Comparison of ENCODE assay signal across 8 cellular contexts in the genomic region with DNA sequence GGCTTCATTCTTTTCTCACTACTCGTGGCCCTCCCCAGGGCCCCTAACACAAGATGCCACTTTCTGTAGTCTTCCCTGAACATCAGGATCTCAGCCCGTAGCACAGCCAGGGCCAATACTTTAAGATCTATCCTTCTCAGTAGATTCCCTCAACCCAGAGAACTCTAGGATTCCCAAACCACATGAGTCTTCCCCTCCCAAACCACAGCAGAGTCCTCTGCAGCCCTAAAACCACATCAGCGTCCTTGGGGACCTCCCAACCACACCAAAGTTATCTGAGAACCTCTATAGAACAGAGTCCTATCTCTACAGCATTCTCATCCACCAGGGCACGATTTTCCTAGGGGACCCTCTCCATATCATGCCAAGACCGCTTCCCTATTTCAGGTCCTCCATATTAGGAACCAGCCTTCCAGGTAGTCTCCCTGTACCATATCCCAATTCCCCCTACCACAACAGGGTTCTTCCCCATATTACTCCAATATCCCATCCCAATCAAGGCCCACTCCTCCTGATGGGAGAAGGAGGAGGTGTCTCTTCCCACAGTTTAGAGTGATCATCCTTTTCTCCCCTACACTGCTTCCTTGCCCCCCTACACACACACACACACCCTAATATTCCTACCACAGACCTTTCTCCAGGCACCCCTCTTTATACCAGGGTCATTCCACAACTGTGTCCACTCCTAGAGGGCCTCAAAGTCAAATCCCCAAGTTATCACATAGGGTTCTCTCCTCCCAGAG. TPM values are rescaled to one million over a fixed set of nuclear protein-coding genes. Genes with fewer than 3 reads are reported as not detected.
DNase-seq lines count a peak whose midpoint lies in the region; ATAC-seq, FAIRE-seq and TF ChIP-seq lines count a peak whose summit lies in the region.

No MANE protein-coding gene starts in this region.

- 88% methylated on average over 5 of the region's 5 CpGs for WGBS in A549 (ENCODE audit: missing lambda C conversion rate)

- POLR2A ChIA-PET in A549 (lab: Yijun Ruan, JAX): interaction anchor here (1.5 kb wide), 1 partner anchor 8 kb away, joined by 5 read pairs; no protein-coding TSS in a partner anchor

- TF ChIP-seq EP300 in A549 (IDR thresholded peaks at IDR 0.05): no peak

- CTCF ChIA-PET in A549 (lab: Yijun Ruan, JAX): interaction anchor here (1.4 to 2.1 kb wide), 4 partner anchors 12 to 138 kb away, joined by 3 to 42 read pairs (median 14); partner anchors contain the start of genes FBL and PSMC4

- no peak for DNase-seq in A549 (ENCODE audit: low read depth in 1 of 2, low spot score in 1 of 2)
- DNase-seq in NCI-H69 (lab: John Stamatoyannopoulos, UW): no peak
- no peak for DNase-seq in NCI-H748 (lab: John Stamatoyannopoulos, UW; ENCODE audit: unreplicated experiment)
- no peak for DNase-seq in AML-193 (lab: John Stamatoyannopoulos, UW)

- TF ChIP-seq POLR2A in A549 (IDR thresholded peaks at IDR 0.05; ENCODE audit: low read length): no peak

- peak overlapping the region; percentile 88 for H3K4me2 ChIP-seq in A549

- H3K4me3 ChIP-seq in A549 (peak overlapping the region; percentile 73), muscle layer of duodenum (ENCODE audit: low read depth in 1 of 2, low read length in 2 of 2) (peak overlapping the region; percentile 65 to 100)

- FAIRE-seq in A549 (lab: Jason Lieb, UNC): no peak

- no peak for TF ChIP-seq RAD21 in A549 (conservative IDR thresholded peaks at IDR 0.05 in 1 of 2, IDR thresholded peaks at IDR 0.05 in 1 of 2)

- no peak for TF ChIP-seq CTCF in A549 (IDR thresholded peaks at IDR 0.05)

- H3K9me3 ChIP-seq in A549 (no peaks in the 10 kb centered on the region), KOPT-K1 (ENCODE audit: insufficient read depth, low read length, poor library complexity, severe bottlenecking) (no peaks in the 10 kb centered on the region), muscle layer of duodenum (ENCODE audit: control insufficient read depth in 1 of 2, low read length in 2 of 2) (no peaks in the 10 kb centered on the region)

- H3K36me3 ChIP-seq in KOPT-K1 (ENCODE audit: insufficient read depth, low read length) (peaks cover 75% of the 10 kb centered on the region), muscle layer of duodenum (ENCODE audit: control insufficient read depth in 1 of 2, insufficient read depth in 2 of 2, low read length in 2 of 2) (peaks cover 39 to 58% of the 10 kb centered on the region in 2 donors)

- H3K27ac ChIP-seq in A549 (peak overlapping the region; percentile 81 to 87), KOPT-K1 (ENCODE audit: low read depth, low read length, poor library complexity, severe bottlenecking) (peak overlapping the region; percentile 52), cingulate gyrus (ENCODE audit: low read depth, low read length) (peak overlapping the region; percentile 88), muscle layer of duodenum (ENCODE audit: low read length) (peak overlapping the region; percentile 56)

- H3K4me1 ChIP-seq in A549 (peaks cover 17% of the 10 kb centered on the region), muscle layer of duodenum (ENCODE audit: control insufficient read depth in 1 of 2, insufficient read depth in 2 of 2, low read length in 2 of 2) (peaks cover 9 to 23% of the 10 kb centered on the region in 2 donors)

- no peaks in the 10 kb centered on the region for H3K27me3 ChIP-seq in muscle layer of duodenum (ENCODE audit: low read depth, low read length)

- ATAC-seq in A549 (no peak), GM18520 (IDR thresholded peaks at IDR 0.05; ENCODE audit: unreplicated experiment) (no peak)

TF ChIP-seq in A549, 52 proteins besides CTCF, POLR2A, EP300 and RAD21:
- TF ChIP-seq POLR2AphosphoS2 (conservative IDR thresholded peaks at IDR 0.05; ENCODE audit: low read length): peak; percentile 36; the same call in 1 of the 2 replicates
- TF ChIP-seq TFCP2L1 (CRISPR knock-in tag; IDR thresholded peaks at IDR 0.05): 0 out of 2 replicates have a peak, but pooled peaks have one; percentile 7
- TF ChIP-seq FOSB (CRISPR knock-in tag; IDR thresholded peaks at IDR 0.05): no peak

RNA-seq across cellular contexts. Expression of gene DYRK1B, which starts 1.4 kb away (rescaled TPM):
- 13.8 and 17.3 TPM in 2 replicates for polyA plus RNA-seq in A549 (2011; rRNA removed)
- 10.5 and 14.7 TPM in 2 replicates for polyA plus RNA-seq in A549 (2012; cell fraction: cytosol; rRNA removed)
- polyA plus RNA-seq in A549 (2012; cell fraction: nucleus; rRNA removed): 43.9 and 45.3 TPM in 2 replicates
- 12.9 to 21.2 TPM (median 18.6 TPM) in 3 replicates for polyA plus RNA-seq in A549 (2017; fragmentation: RNase III; extraction: RNeasy Plus Mini Kit Qiagen cat#74134 plus additional on column Dnase treatment)
- polyA minus RNA-seq in A549 (2011; rRNA and poly(A)+ RNA removed): 37.2 and 47.0 TPM in 2 replicates

RNA-seq across cellular contexts. Expression of gene FBL, which starts 13.7 kb away (rescaled TPM):
- polyA plus RNA-seq in A549 (2011; rRNA removed) (716 and 970 TPM in 2 replicates), A549 (2017; fragmentation: RNase III; extraction: RNeasy Plus Mini Kit Qiagen cat#74134 plus additional on column Dnase treatment) (1,011 to 1,141 TPM (median 1,077 TPM) in 3 replicates)
- polyA plus RNA-seq in A549 (2012; cell fraction: cytosol; rRNA removed): 1,482 and 1,602 TPM in 2 replicates
- polyA plus RNA-seq in A549 (2012; cell fraction: nucleus; rRNA removed): 1,051 and 1,057 TPM in 2 replicates
- 1,036 and 1,137 TPM in 2 replicates for polyA minus RNA-seq in A549 (2011; rRNA and poly(A)+ RNA removed)

RNA-seq across cellular contexts. Expression of gene LEUTX, which starts 53.9 kb away (rescaled TPM):
- polyA plus RNA-seq in A549 (2011; rRNA removed) (not detected in 2 replicates), A549 (2017; fragmentation: RNase III; extraction: RNeasy Plus Mini Kit Qiagen cat#74134 plus additional on column Dnase treatment) (not detected in 3 replicates)
- polyA plus RNA-seq in A549 (2012; cell fraction: cytosol; rRNA removed): 0.06 TPM in 1 of 2 replicates, not detected in the other
- polyA plus RNA-seq in A549 (2012; cell fraction: nucleus; rRNA removed): not detected in 2 replicates
- polyA minus RNA-seq in A549 (2011; rRNA and poly(A)+ RNA removed): not detected in 2 replicates
